1 cellular context compared by ENCODE assay signal in the genomic region with DNA sequence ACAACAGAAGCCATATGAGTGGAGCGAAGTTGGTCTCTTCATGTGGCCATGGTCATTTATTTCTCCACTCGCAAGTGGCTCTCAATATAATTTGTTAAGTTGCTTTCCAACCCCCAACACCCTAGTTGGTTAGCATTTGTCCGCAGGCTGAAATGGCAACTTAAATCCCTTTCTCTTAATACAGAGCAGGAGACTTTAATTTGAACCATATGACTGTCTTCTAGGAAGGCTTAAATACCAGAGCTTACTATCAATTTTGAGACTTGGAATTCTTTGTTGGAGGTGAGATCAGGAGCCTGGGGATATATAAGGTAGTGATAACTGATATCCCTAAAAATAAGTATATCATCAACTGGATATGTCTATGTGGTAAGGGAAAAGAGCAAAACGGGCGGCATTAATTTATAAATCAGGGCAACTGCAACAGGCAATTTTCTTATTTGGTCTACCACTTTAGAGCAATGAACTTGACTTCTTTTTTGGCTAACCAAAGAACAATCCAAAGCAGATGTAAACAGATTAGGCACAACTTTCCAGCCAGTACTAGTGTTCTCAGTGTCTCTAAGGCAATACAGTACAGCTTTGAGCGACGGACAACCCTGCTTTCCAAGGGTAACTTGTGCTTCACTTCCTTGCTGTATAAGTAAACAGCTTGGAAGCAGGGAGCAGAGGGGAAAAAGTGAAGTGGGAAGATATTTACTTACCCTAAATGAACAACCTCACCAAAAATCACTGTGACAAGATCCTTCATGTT.
TF ChIP-seq lines count a peak whose summit lies in the region.

No MANE protein-coding gene starts in this region.

TF ChIP-seq in IMR-90, 13 proteins besides CTCF, POLR2A, EP300 and RAD21:
- TF ChIP-seq NFE2L2 (IDR thresholded peaks at IDR 0.05; ENCODE audit: low read depth, low read length), result no peak
- TF ChIP-seq FOS (IDR thresholded peaks at IDR 0.05; ENCODE audit: low read depth, low read length), result no peak
- no peak for TF ChIP-seq CHD1 (IDR thresholded peaks at IDR 0.05; ENCODE audit: low read depth, low read length)
- no peak for TF ChIP-seq MXI1 (IDR thresholded peaks at IDR 0.05; ENCODE audit: borderline replicate concordance, low read depth, low read length)
- no peak for TF ChIP-seq CEBPB (IDR thresholded peaks at IDR 0.05; ENCODE audit: low read depth, low read length)
- TF ChIP-seq MAZ (IDR thresholded peaks at IDR 0.05; ENCODE audit: borderline replicate concordance, low read depth, low read length), result no peak
- TF ChIP-seq BHLHE40 (IDR thresholded peaks at IDR 0.05; ENCODE audit: low read depth, low read length), result no peak
- TF ChIP-seq SMC3 (IDR thresholded peaks at IDR 0.05; ENCODE audit: low read depth, low read length), result no peak
- TF ChIP-seq MAFK (IDR thresholded peaks at IDR 0.05; ENCODE audit: low read depth, low read length), result no peak
- TF ChIP-seq, protein P1, sequence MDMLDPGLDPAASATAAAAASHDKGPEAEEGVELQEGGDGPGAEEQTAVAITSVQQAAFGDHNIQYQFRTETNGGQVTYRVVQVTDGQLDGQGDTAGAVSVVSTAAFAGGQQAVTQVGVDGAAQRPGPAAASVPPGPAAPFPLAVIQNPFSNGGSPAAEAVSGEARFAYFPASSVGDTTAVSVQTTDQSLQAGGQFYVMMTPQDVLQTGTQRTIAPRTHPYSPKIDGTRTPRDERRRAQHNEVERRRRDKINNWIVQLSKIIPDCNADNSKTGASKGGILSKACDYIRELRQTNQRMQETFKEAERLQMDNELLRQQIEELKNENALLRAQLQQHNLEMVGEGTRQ (IDR thresholded peaks at IDR 0.05; ENCODE audit: low read depth, low read length), result no peak
- no peak for TF ChIP-seq RCOR1 (IDR thresholded peaks at IDR 0.05; ENCODE audit: insufficient replicate concordance, low read length)
- no peak for TF ChIP-seq ELK1 (IDR thresholded peaks at IDR 0.05; ENCODE audit: borderline replicate concordance, low read depth, low read length)
- no peak for TF ChIP-seq RFX5 (IDR thresholded peaks at IDR 0.05; ENCODE audit: low read depth, low read length)
